Comparison of ENCODE assay signal across 18 cellular contexts in the genomic region with DNA sequence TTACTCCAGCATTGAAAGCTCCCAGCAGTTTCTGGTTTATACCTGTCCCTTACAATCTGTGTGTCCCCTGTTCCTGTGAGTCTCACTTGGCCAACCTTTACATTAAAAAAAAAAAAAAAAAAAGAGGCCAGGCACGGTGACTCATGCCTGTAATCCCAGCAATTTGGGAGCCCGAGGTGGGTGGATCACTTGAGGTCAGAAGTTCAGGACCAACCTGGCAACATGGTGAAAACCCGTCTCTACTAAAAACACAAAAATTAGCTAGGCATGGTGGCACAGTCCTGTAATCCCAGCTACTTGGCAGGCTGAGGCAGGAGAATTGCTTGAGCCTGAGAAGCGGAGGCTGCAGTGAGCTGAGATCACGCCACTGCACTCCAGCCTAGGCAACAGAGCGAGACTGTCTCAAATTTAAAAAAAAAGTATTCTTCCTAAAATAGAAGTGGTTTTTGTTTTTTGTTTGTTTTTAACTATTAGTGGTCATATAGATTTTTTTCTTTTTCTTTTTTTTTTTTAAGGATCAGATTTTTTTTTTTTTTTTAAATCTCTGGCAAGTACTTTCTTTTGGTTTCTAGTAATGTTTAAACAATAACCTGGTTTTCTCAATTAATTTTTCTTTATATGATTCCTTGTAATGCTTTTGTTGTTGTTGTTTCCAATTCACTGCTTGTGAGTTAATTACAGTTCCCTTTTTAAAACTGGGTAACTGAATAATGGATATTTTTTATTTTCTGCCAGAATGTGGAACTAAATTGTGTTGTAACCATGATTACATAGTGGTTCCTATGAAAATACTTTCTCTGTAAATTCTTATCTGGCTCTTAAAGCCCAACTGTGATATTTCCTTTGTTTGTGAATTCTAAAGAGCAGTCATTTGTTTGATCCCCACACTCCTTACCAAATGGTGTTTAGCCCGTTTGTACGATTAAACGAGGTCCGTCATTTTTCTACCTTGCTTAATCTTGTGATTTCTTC.
A peak's percentile ranks its signal among the peaks of the same experiment; 100 is the strongest.
DNase-seq lines count a peak whose midpoint lies in the region; ATAC-seq, FAIRE-seq and TF ChIP-seq lines count a peak whose summit lies in the region.
"Had no signal": no experiment of that assay in that cellular context is flagged by ENCODE, and none has a peak within 500 bp of the region (broad histone marks: within the 10 kb centered on the region; RNA-seq: fewer than 3 reads in every experiment).

No MANE protein-coding gene starts in this region.

- no peak for TF ChIP-seq CTCF in endothelial cell of umbilical vein (IDR thresholded peaks at IDR 0.05; ENCODE audit: extremely low read depth in 1 of 2, insufficient read depth in 1 of 2, low read depth in 1 of 2, low read length in 2 of 2)

- DNase-seq in left cardiac atrium (no peak), Right ventricle myocardium inferior (ENCODE audit: missing footprints) (no peak), RPMI7951 (ENCODE audit: low read depth) (peak; percentile 37), endothelial cell of umbilical vein (ENCODE audit: low read depth, low spot score) (peak; percentile 43), kidney glomerular epithelial cell (lab: John Stamatoyannopoulos, UW) (no peak)
- no peak for DNase-seq in effector memory CD4-positive, alpha-beta T cell
- DNase-seq in activated CD4-positive, CD25-positive, alpha-beta regulatory T cell treated with anti-CD3 and anti-CD28 coated beads, Interleukin-2, amount 50 U/mL, for 72 hours, result no peak
- DNase-seq: ACHN; activated naive CD4-positive, alpha-beta T cell; effector CD8-positive, alpha-beta T cell; foreskin melanocyte; midbrain; NCI-H2029 treated with DMSO at 0.1 percent for 48 hours; NCI-H774; uterus had no signal

- CTCF ChIA-PET in endothelial cell of umbilical vein (lab: Charles Lee), result interaction anchor here (0.7 to 0.8 kb wide), 2 partner anchors 78 to 138 kb away, joined by 3 to 4 read pairs; no protein-coding TSS in a partner anchor

- peak; percentile 27 to 39 for ATAC-seq in left cardiac atrium
- no peak for ATAC-seq in Right ventricle myocardium inferior
- ATAC-seq in GM21717 (IDR thresholded peaks at IDR 0.05; ENCODE audit: unreplicated experiment), result no peak
- ATAC-seq: stimulated activated memory B cell treated with anti-CD40 and anti-IgM and Interleukin-4, amounts not matched to agents 10 μg/mL and 1 μg/mL and 100 μg/mL, for 72 hours had no signal

- H4K20me1 ChIP-seq in endothelial cell of umbilical vein (replicated peaks; ENCODE audit: control insufficient read depth, extremely low read depth, insufficient read depth, low read length), result no peaks in the 10 kb centered on the region

- BruUV-seq in endothelial cell of umbilical vein (replicated peaks; lab: Mats Ljungman, UMichigan), result no TSS peak

- POLR2A ChIA-PET in endothelial cell of umbilical vein (lab: Charles Lee), result no interaction called here

- TF ChIP-seq POLR2A in endothelial cell of umbilical vein (IDR thresholded peaks at IDR 0.05; ENCODE audit: low read depth, low read length), result no peak

- FAIRE-seq in endothelial cell of umbilical vein (lab: Jason Lieb, UNC), result no peak

- H3K9ac ChIP-seq in endothelial cell of umbilical vein (replicated peaks; ENCODE audit: extremely low read depth, insufficient read depth, low read length), result no peak overlapping the region
- H3K9ac ChIP-seq: KMS-11 had no signal

- H3K4me1 ChIP-seq in endothelial cell of umbilical vein (ENCODE audit: control insufficient read depth, extremely low read depth, insufficient read depth, low read length), result no peaks in the 10 kb centered on the region
- H3K4me1 ChIP-seq in effector memory CD4-positive, alpha-beta T cell (ENCODE audit: control insufficient read depth, insufficient read depth, low read length, poor library complexity, severe bottlenecking), result no peaks in the 10 kb centered on the region
- H3K4me1 ChIP-seq: uterus had no signal

- intact Hi-C loops in left cardiac atrium (cut with DNase I) (no loop called here), Right ventricle myocardium inferior (cut with DNase I) (no loop called here), endothelial cell of umbilical vein (cut with micrococcal nuclease) (no loop called here)

- dilution Hi-C loops in endothelial cell of umbilical vein (cut with MboI; ENCODE audit: extremely low pct_ligation_motif_present, low sequenced_read_pairs), result no loop called here

- H3K79me2 ChIP-seq in endothelial cell of umbilical vein (ENCODE audit: control insufficient read depth, insufficient read depth, low read length), result no peaks in the 10 kb centered on the region

- no peak overlapping the region for H3K4me3 ChIP-seq in endothelial cell of umbilical vein (replicated peaks in 1 of 3; ENCODE audit: insufficient read depth in 1 of 3, low read depth in 1 of 3, low read length in 3 of 3)
- H3K4me3 ChIP-seq in effector memory CD4-positive, alpha-beta T cell (ENCODE audit: insufficient read depth, low read depth, low read length, poor library complexity, severe bottlenecking), result no peak overlapping the region
- H3K4me3 ChIP-seq: uterus had no signal

- H3K36me3 ChIP-seq in endothelial cell of umbilical vein (ENCODE audit: control insufficient read depth in 2 of 2, extremely low read depth in 1 of 2, insufficient read depth in 2 of 2, low read length in 2 of 2), result no peaks in the 10 kb centered on the region
- no peaks in the 10 kb centered on the region for H3K36me3 ChIP-seq in effector memory CD4-positive, alpha-beta T cell (ENCODE audit: control insufficient read depth, insufficient read depth, low read length)
- H3K36me3 ChIP-seq: uterus had no signal

- H3K9me3 ChIP-seq in endothelial cell of umbilical vein (replicated peaks; ENCODE audit: control insufficient read depth, insufficient read depth, low read length), result no peaks in the 10 kb centered on the region
- H3K9me3 ChIP-seq in effector memory CD4-positive, alpha-beta T cell (ENCODE audit: control insufficient read depth, low read length), result no peaks in the 10 kb centered on the region
- H3K9me3 ChIP-seq: uterus had no signal

- H3K27me3 ChIP-seq in endothelial cell of umbilical vein (ENCODE audit: control insufficient read depth in 2 of 2, insufficient read depth in 2 of 2, low read length in 2 of 2), result no peaks in the 10 kb centered on the region
- H3K27me3 ChIP-seq in effector memory CD4-positive, alpha-beta T cell (replicated peaks; ENCODE audit: control insufficient read depth, insufficient read depth, low read length, poor library complexity, severe bottlenecking), result no peaks in the 10 kb centered on the region
- H3K27me3 ChIP-seq: uterus had no signal

- H3K9me1 ChIP-seq in endothelial cell of umbilical vein (replicated peaks; ENCODE audit: control insufficient read depth, extremely low read depth, insufficient read depth, low read length), result no peaks in the 10 kb centered on the region

- no peak overlapping the region for H3K4me2 ChIP-seq in endothelial cell of umbilical vein (ENCODE audit: insufficient read depth, low read length)
- H3K4me2 ChIP-seq: KMS-11 had no signal

- H2AFZ ChIP-seq in endothelial cell of umbilical vein (ENCODE audit: low read depth, low read length), result peak overlapping the region; percentile 46

- no peak overlapping the region for H3K27ac ChIP-seq in endothelial cell of umbilical vein (ENCODE audit: insufficient read depth, low read depth, low read length)
- no peak overlapping the region for H3K27ac ChIP-seq in effector memory CD4-positive, alpha-beta T cell (ENCODE audit: insufficient read depth, low read length, poor library complexity, severe bottlenecking)
- H3K27ac ChIP-seq: KMS-11, uterus had no signal

TF ChIP-seq in endothelial cell of umbilical vein, 7 proteins besides CTCF, POLR2A, EP300 and RAD21:
- TF ChIP-seq FOS (IDR thresholded peaks at IDR 0.05; ENCODE audit: borderline replicate concordance, insufficient read depth, low read length), result no peak
- TF ChIP-seq, protein P1, sequence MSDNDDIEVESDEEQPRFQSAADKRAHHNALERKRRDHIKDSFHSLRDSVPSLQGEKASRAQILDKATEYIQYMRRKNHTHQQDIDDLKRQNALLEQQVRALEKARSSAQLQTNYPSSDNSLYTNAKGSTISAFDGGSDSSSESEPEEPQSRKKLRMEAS (IDR thresholded peaks at IDR 0.05; ENCODE audit: insufficient read depth, insufficient read length), result no peak
- TF ChIP-seq POLR2AphosphoS5 (IDR thresholded peaks at IDR 0.05; ENCODE audit: insufficient read depth, low read depth, low read length), result no peak
- TF ChIP-seq JUN (IDR thresholded peaks at IDR 0.05; ENCODE audit: borderline replicate concordance, insufficient read depth, insufficient read length, low read depth), result no peak
- TF ChIP-seq EZH2 (IDR thresholded peaks at IDR 0.05; ENCODE audit: borderline replicate concordance, low read depth, low read length, severe bottlenecking), result no peak
- no peak for TF ChIP-seq GATA2 (IDR thresholded peaks at IDR 0.05; ENCODE audit: insufficient read depth, insufficient read length, low read depth, low read length)
- no peak for TF ChIP-seq MYC (IDR thresholded peaks at IDR 0.05; ENCODE audit: low read depth, low read length)

Comparison
In these comparisons a context has a peak if more than half of its experiments do, and no peak if none do; other contexts are left out.
1. ATAC-seq: peak in left cardiac atrium (2 of 2); none in Right ventricle myocardium inferior (single experiment) and GM21717 (single experiment).
2. DNase-seq: peak in RPMI7951 (single experiment) and endothelial cell of umbilical vein (single experiment); none in left cardiac atrium (single experiment), Right ventricle myocardium inferior (single experiment), effector memory CD4-positive, alpha-beta T cell (0 of 3), activated CD4-positive, CD25-positive, alpha-beta regulatory T cell treated with anti-CD3 and anti-CD28 coated beads, Interleukin-2, amount 50 U/mL, for 72 hours (single experiment) and kidney glomerular epithelial cell (single experiment).